In the genomic region with DNA sequence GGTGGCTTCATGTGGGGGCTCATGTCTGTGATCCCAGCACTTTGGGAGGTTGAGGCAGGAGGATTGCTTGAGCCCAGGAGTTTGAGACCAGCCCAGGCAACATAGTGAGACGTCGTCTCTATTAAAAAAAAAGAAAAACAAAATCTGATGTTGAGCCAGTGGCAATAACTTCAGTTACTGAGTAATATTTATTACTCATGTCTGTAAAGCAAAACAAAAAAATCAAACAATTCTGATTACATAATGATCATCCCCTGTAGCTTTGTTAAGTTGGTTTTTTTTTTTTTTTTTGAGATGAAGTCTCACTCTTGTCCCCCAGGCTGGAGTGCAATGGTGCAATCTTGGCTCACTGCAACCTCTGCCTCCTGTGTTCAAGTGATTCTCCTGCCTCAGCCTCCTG, we compare ENCODE assay signal across 7 cellular contexts.
DNase-seq lines count a peak whose midpoint lies in the region; ATAC-seq and TF ChIP-seq lines count a peak whose summit lies in the region.
"Not testable (repeated sequence)": the region's sequence is repeated elsewhere in the genome, so short reads cannot be mapped to it uniquely, and the experiment has no call there.

No MANE protein-coding gene starts in this region.

- not testable (repeated sequence) for ATAC-seq in WTC11

- not testable (repeated sequence) for H3K9ac ChIP-seq in GM23248

- H3K79me2 ChIP-seq in GM23248 (ENCODE audit: insufficient read depth), result not testable (repeated sequence)

- H3K27ac ChIP-seq in GM23248, result not testable (repeated sequence)
- H3K27ac ChIP-seq in KOPT-K1 (ENCODE audit: low read depth, low read length, poor library complexity, severe bottlenecking), result peak overlapping the region; percentile 98

- H3F3A ChIP-seq in GM23248 (ENCODE audit: insufficient read depth), result not testable (repeated sequence)

- CTCF ChIA-PET in WTC11 (lab: Charles Lee), result interaction anchor here (0.7 kb wide), 1 partner anchor 19 kb away, joined by 3 read pairs; no protein-coding TSS in a partner anchor
- CTCF ChIA-PET in MCF 10A (lab: Yijun Ruan, JAX), result not testable (repeated sequence)

- BruUV-seq in MCF 10A (replicated peaks; lab: Mats Ljungman, UMichigan), result not testable (repeated sequence)

- not testable (repeated sequence) for H3K4me2 ChIP-seq in GM23248 (ENCODE audit: unreplicated experiment)

- not testable (repeated sequence) for H3K9me2 ChIP-seq in GM23248 (ENCODE audit: insufficient read depth)

- in situ Hi-C loops in GM23248 (cut with MboI), result not testable (repeated sequence)

- WGBS in GM23248 (ENCODE audit: low coverage in 1 of 2, low lambda C conversion rate in 2 of 2, missing lambda C conversion rate in 2 of 2), 2 experiments, result 34 to 35% methylated on average over 2 of the region's 2 CpGs

- H3K4me3 Mint-ChIP-seq in WTC11; MCF 10A (ENCODE audit: unreplicated experiment); glutamatergic neuron (ENCODE audit: unreplicated experiment): not testable (repeated sequence)

- H3K27ac Mint-ChIP-seq in WTC11 (peak overlapping the region; percentile 69), glutamatergic neuron (ENCODE audit: unreplicated experiment) (peak overlapping the region; percentile 38)
- not testable (repeated sequence) for H3K27ac Mint-ChIP-seq in MCF 10A (ENCODE audit: low read depth, unreplicated experiment)

- H4K20me1 ChIP-seq in GM23248 (ENCODE audit: insufficient read depth), result not testable (repeated sequence)

- not testable (repeated sequence) for H3K4me1 ChIP-seq in GM23248 (ENCODE audit: insufficient read depth)

- H3K9me3 ChIP-seq in GM23248 (ENCODE audit: low read depth); KOPT-K1 (ENCODE audit: insufficient read depth, low read length, poor library complexity, severe bottlenecking): not testable (repeated sequence)

- not testable (repeated sequence) for H3K27me3 Mint-ChIP-seq in WTC11 (ENCODE audit: low read depth); MCF 10A (ENCODE audit: insufficient read depth, unreplicated experiment); glutamatergic neuron (ENCODE audit: unreplicated experiment)

- not testable (repeated sequence) for H3K4me3 ChIP-seq in GM23248; fibroblast of mammary gland (ENCODE audit: control insufficient read depth, low read depth, low read length)

- TF ChIP-seq CTCF in WTC11 (IDR thresholded peaks at IDR 0.05); MCF 10A (IDR thresholded peaks at IDR 0.05; ENCODE audit: unreplicated experiment); fibroblast of mammary gland (conservative IDR thresholded peaks at IDR 0.05; ENCODE audit: control insufficient read depth, insufficient read depth, low read depth, low read length); glutamatergic neuron (IDR thresholded peaks at IDR 0.05; ENCODE audit: partially characterized antibody, unreplicated experiment): not testable (repeated sequence)

- H2AFZ ChIP-seq in GM23248, result not testable (repeated sequence)

- POLR2A ChIA-PET in WTC11 (lab: Charles Lee), result interaction anchor here (0.7 kb wide), 1 partner anchor 156 kb away, joined by 4 read pairs; no protein-coding TSS in a partner anchor
- POLR2A ChIA-PET in MCF 10A (lab: Yijun Ruan, JAX), result not testable (repeated sequence)

- not testable (repeated sequence) for H3K9me3 Mint-ChIP-seq in WTC11; MCF 10A (ENCODE audit: unreplicated experiment); glutamatergic neuron (ENCODE audit: unreplicated experiment)

- H3K36me3 Mint-ChIP-seq in WTC11 (peaks cover 42% of the 10 kb centered on the region), MCF 10A (ENCODE audit: insufficient read depth, unreplicated experiment) (peaks cover 38% of the 10 kb centered on the region)
- H3K36me3 Mint-ChIP-seq in glutamatergic neuron (ENCODE audit: unreplicated experiment), result not testable (repeated sequence)

- peaks cover 25% of the 10 kb centered on the region for H3K4me1 Mint-ChIP-seq in WTC11
- not testable (repeated sequence) for H3K4me1 Mint-ChIP-seq in MCF 10A (ENCODE audit: insufficient read depth, unreplicated experiment); glutamatergic neuron (ENCODE audit: low read depth, unreplicated experiment)

- DNase-seq in GM23248, result peak; percentile 16
- peak; percentile 59 for DNase-seq in HCEC 1CT
- DNase-seq in WTC11 (ENCODE audit: low spot score); glutamatergic neuron: not testable (repeated sequence)
- peak; percentile 9 for DNase-seq in MCF 10A (ENCODE audit: unreplicated experiment)
- peak; percentile 32 for DNase-seq in fibroblast of mammary gland (ENCODE audit: low read depth)

- H3K36me3 ChIP-seq in GM23248 (ENCODE audit: low read depth) (peaks cover 12% of the 10 kb centered on the region), KOPT-K1 (ENCODE audit: insufficient read depth, low read length) (peaks cover 42% of the 10 kb centered on the region)

- intact Hi-C loops in MCF 10A (cut with micrococcal nuclease), result not testable (repeated sequence)

- not testable (repeated sequence) for H3K27me3 ChIP-seq in GM23248 (replicated peaks; ENCODE audit: insufficient read depth)
